ENCODE assay signal across 17 cellular contexts in genomic region chrX:13285229-13285628, GRCh38. TPM values are rescaled to one million over a fixed set of nuclear protein-coding genes. Genes with fewer than 3 reads are reported as not detected.
DNase-seq lines count a peak whose midpoint lies in the region; ATAC-seq and TF ChIP-seq lines count a peak whose summit lies in the region.
"Had no signal": no experiment of that assay in that cellular context is flagged by ENCODE, and none has a peak within 500 bp of the region (broad histone marks: within the 10 kb centered on the region; RNA-seq: fewer than 3 reads in every experiment).

No MANE protein-coding gene starts in this region.

- TF ChIP-seq CTCF in HEK293 (tag by site-specific recombination; IDR thresholded peaks at IDR 0.05) (no peak), brain (conservative IDR thresholded peaks at IDR 0.05) (no peak), neural cell (IDR thresholded peaks at IDR 0.05; ENCODE audit: poor library complexity, severe bottlenecking) (no peak)

- H3K9ac ChIP-seq in neural cell (ENCODE audit: low read length) = no peak overlapping the region

- POLR2A ChIA-PET in HEK293 (lab: Yijun Ruan, JAX) = no interaction called here

- TF ChIP-seq EP300 in neural cell (conservative IDR thresholded peaks at IDR 0.05; ENCODE audit: poor library complexity, severe bottlenecking) = no peak

- H3K4me3 ChIP-seq in HEK293 (ENCODE audit: low read depth, low read length) = no peak overlapping the region
- H3K4me3 ChIP-seq in neural cell (ENCODE audit: low read length) = no peak overlapping the region
- H3K4me3 ChIP-seq: SJSA1 had no signal

- DNase-seq in A172 (ENCODE audit: low spot score) (peak; percentile 43), OCI-M1 (lab: John Stamatoyannopoulos, UW) (no peak)
- no peak for DNase-seq in activated CD4-positive, alpha-beta T cell treated with anti-CD3 and anti-CD28 coated beads, Interleukin-2, amount 50 U/mL, for 48 hours
- DNase-seq: ACHN; Calu3; CD4-positive, alpha-beta T cell; H7; NCI-H1436 treated with DMSO at 0.1 percent for 48 hours; NCI-H2081 treated with DMSO at 0.1 percent for 48 hours; NCI-H526; RPMI8226 had no signal

- H3K27ac ChIP-seq in HEK293 (ENCODE audit: extremely low read depth, low read depth, low read length) = no peak overlapping the region
- H3K27ac ChIP-seq in neural cell (ENCODE audit: low read length) = peak overlapping the region; percentile 91

- H3F3A ChIP-seq in neural cell (ENCODE audit: insufficient read depth, low read length, poor library complexity, severe bottlenecking) = no peaks in the 10 kb centered on the region

- H4K20me1 ChIP-seq in neural cell (ENCODE audit: insufficient read depth) = no peaks in the 10 kb centered on the region

- H3K4me3 Mint-ChIP-seq in brain = no peak overlapping the region
- H3K4me3 Mint-ChIP-seq: CD4-positive, alpha-beta T cell had no signal

- H3K9me3 ChIP-seq in HEK293 (ENCODE audit: control insufficient read depth, insufficient read depth, low read depth, low read length) (no peaks in the 10 kb centered on the region), neural cell (ENCODE audit: low read length) (no peaks in the 10 kb centered on the region)
- H3K9me3 ChIP-seq: SJSA1 had no signal

- ATAC-seq in GM21515 (IDR thresholded peaks at IDR 0.05; ENCODE audit: unreplicated experiment) = no peak

- no peak overlapping the region for H2AFZ ChIP-seq in neural cell (ENCODE audit: low read depth, low read length)

- H3K4me2 ChIP-seq in neural cell (ENCODE audit: low read length) = no peak overlapping the region

- peaks cover 50% of the 10 kb centered on the region for H3K4me1 Mint-ChIP-seq in brain

- peak overlapping the region in 3 of 5 experiments; percentile 17 to 92 (median 88) for H3K27ac Mint-ChIP-seq in brain
- H3K27ac Mint-ChIP-seq: CD4-positive, alpha-beta T cell had no signal

- no peaks in the 10 kb centered on the region for H3K27me3 Mint-ChIP-seq in brain
- H3K27me3 Mint-ChIP-seq: CD4-positive, alpha-beta T cell had no signal

- H3K36me3 ChIP-seq in HEK293 (ENCODE audit: control insufficient read depth in 2 of 2, insufficient read depth in 1 of 2, low read length in 2 of 2) (no peaks in the 10 kb centered on the region), neural cell (ENCODE audit: insufficient read depth, low read length) (no peaks in the 10 kb centered on the region)
- H3K36me3 ChIP-seq: SJSA1 had no signal

- TF ChIP-seq RAD21 in neural cell (conservative IDR thresholded peaks at IDR 0.05) = no peak

- H3K36me3 Mint-ChIP-seq in brain = peaks cover 8% of the 10 kb centered on the region

- no peaks in the 10 kb centered on the region for H3K79me2 ChIP-seq in neural cell (replicated peaks; ENCODE audit: insufficient read depth, low read length)

- peaks cover 5% of the 10 kb centered on the region; the same call in 1 of the 2 replicates for H3K4me1 ChIP-seq in HEK293 (ENCODE audit: control insufficient read depth, insufficient read depth, low read length)

- H3K27me3 ChIP-seq in neural cell (ENCODE audit: insufficient read depth, low read depth, low read length) = no peaks in the 10 kb centered on the region
- H3K27me3 ChIP-seq: SJSA1 had no signal

- peaks cover 9 to 25% (median 14%) of the 10 kb centered on the region in 5 experiments for H3K9me3 Mint-ChIP-seq in brain
- H3K9me3 Mint-ChIP-seq: CD4-positive, alpha-beta T cell had no signal

- no peaks in the 10 kb centered on the region for H3K9me2 ChIP-seq in neural cell (ENCODE audit: insufficient read depth, low read length)

- CTCF ChIA-PET in HEK293 (lab: Yijun Ruan, JAX) = interaction anchor here (0.6 kb wide), 1 partner anchor 308 kb away, joined by 3 read pairs; no protein-coding TSS in a partner anchor

TF ChIP-seq in HEK293, 187 proteins besides CTCF, POLR2A, EP300 and RAD21:
- TF ChIP-seq SETDB1 (IDR thresholded peaks at IDR 0.05; ENCODE audit: insufficient read length, low read length) = peak; percentile 97
- TF ChIP-seq TRIM28 (IDR thresholded peaks at IDR 0.05; ENCODE audit: borderline replicate concordance, low read length) = peak; percentile 81; the same call in 1 of the 2 replicates
- TF ChIP-seq KLF16 (tag by site-specific recombination; IDR thresholded peaks at IDR 0.05) = no peak
- no peak for TF ChIP-seq ZNF155 (tag by site-specific recombination; IDR thresholded peaks at IDR 0.05)
- TF ChIP-seq ZNF169 (tag by site-specific recombination; IDR thresholded peaks at IDR 0.05) = no peak

TF ChIP-seq in neural cell, 6 proteins besides CTCF, POLR2A, EP300 and RAD21:
- TF ChIP-seq REST (IDR thresholded peaks at IDR 0.05; ENCODE audit: borderline replicate concordance) (no peak), MXI1 (conservative IDR thresholded peaks at IDR 0.05; ENCODE audit: poor library complexity, severe bottlenecking) (no peak), EZH2 (IDR thresholded peaks at IDR 0.05; ENCODE audit: borderline replicate concordance, insufficient read depth, low read length, poor library complexity, severe bottlenecking) (no peak), POLR2AphosphoS5 (IDR thresholded peaks at IDR 0.05) (no peak), SMC3 (conservative IDR thresholded peaks at IDR 0.05; ENCODE audit: poor library complexity) (no peak), TAF1 (IDR thresholded peaks at IDR 0.05; ENCODE audit: low read depth) (no peak)

RNA-seq across cellular contexts. Expression of gene ATXN3L, which starts 34.6 kb away (rescaled TPM):
- total RNA-seq in A172 (2014; rRNA removed; shearing (Covaris generic)) = not detected in 2 replicates
- polyA plus RNA-seq in brain (ENCODE audit: insufficient read depth, low read depth, low replicate concordance) (not detected), neural cell (not detected in 2 replicates)
- not detected in 2 replicates for polyA minus RNA-seq in neural cell
- total RNA-seq: Calu3; CD4-positive, alpha-beta T cell; H7; OCI-LY7; SJSA1 had no signal
